1 cellular context compared by ENCODE assay signal in genomic region chr15:75639709-75640482, GRCh38.
TF ChIP-seq lines count a peak whose summit lies in the region.

IMP3 (minus strand) TSS chr15:75640224; CDS start chr15:75640168, 56 bp downstream.

TF ChIP-seq in K562, 482 proteins besides CTCF, POLR2A, EP300 and RAD21 (continued from another document and continues in another):
- TF ChIP-seq, protein P1, sequence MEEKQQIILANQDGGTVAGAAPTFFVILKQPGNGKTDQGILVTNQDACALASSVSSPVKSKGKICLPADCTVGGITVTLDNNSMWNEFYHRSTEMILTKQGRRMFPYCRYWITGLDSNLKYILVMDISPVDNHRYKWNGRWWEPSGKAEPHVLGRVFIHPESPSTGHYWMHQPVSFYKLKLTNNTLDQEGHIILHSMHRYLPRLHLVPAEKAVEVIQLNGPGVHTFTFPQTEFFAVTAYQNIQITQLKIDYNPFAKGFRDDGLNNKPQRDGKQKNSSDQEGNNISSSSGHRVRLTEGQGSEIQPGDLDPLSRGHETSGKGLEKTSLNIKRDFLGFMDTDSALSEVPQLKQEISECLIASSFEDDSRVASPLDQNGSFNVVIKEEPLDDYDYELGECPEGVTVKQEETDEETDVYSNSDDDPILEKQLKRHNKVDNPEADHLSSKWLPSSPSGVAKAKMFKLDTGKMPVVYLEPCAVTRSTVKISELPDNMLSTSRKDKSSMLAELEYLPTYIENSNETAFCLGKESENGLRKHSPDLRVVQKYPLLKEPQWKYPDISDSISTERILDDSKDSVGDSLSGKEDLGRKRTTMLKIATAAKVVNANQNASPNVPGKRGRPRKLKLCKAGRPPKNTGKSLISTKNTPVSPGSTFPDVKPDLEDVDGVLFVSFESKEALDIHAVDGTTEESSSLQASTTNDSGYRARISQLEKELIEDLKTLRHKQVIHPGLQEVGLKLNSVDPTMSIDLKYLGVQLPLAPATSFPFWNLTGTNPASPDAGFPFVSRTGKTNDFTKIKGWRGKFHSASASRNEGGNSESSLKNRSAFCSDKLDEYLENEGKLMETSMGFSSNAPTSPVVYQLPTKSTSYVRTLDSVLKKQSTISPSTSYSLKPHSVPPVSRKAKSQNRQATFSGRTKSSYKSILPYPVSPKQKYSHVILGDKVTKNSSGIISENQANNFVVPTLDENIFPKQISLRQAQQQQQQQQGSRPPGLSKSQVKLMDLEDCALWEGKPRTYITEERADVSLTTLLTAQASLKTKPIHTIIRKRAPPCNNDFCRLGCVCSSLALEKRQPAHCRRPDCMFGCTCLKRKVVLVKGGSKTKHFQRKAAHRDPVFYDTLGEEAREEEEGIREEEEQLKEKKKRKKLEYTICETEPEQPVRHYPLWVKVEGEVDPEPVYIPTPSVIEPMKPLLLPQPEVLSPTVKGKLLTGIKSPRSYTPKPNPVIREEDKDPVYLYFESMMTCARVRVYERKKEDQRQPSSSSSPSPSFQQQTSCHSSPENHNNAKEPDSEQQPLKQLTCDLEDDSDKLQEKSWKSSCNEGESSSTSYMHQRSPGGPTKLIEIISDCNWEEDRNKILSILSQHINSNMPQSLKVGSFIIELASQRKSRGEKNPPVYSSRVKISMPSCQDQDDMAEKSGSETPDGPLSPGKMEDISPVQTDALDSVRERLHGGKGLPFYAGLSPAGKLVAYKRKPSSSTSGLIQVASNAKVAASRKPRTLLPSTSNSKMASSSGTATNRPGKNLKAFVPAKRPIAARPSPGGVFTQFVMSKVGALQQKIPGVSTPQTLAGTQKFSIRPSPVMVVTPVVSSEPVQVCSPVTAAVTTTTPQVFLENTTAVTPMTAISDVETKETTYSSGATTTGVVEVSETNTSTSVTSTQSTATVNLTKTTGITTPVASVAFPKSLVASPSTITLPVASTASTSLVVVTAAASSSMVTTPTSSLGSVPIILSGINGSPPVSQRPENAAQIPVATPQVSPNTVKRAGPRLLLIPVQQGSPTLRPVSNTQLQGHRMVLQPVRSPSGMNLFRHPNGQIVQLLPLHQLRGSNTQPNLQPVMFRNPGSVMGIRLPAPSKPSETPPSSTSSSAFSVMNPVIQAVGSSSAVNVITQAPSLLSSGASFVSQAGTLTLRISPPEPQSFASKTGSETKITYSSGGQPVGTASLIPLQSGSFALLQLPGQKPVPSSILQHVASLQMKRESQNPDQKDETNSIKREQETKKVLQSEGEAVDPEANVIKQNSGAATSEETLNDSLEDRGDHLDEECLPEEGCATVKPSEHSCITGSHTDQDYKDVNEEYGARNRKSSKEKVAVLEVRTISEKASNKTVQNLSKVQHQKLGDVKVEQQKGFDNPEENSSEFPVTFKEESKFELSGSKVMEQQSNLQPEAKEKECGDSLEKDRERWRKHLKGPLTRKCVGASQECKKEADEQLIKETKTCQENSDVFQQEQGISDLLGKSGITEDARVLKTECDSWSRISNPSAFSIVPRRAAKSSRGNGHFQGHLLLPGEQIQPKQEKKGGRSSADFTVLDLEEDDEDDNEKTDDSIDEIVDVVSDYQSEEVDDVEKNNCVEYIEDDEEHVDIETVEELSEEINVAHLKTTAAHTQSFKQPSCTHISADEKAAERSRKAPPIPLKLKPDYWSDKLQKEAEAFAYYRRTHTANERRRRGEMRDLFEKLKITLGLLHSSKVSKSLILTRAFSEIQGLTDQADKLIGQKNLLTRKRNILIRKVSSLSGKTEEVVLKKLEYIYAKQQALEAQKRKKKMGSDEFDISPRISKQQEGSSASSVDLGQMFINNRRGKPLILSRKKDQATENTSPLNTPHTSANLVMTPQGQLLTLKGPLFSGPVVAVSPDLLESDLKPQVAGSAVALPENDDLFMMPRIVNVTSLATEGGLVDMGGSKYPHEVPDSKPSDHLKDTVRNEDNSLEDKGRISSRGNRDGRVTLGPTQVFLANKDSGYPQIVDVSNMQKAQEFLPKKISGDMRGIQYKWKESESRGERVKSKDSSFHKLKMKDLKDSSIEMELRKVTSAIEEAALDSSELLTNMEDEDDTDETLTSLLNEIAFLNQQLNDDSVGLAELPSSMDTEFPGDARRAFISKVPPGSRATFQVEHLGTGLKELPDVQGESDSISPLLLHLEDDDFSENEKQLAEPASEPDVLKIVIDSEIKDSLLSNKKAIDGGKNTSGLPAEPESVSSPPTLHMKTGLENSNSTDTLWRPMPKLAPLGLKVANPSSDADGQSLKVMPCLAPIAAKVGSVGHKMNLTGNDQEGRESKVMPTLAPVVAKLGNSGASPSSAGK (IDR thresholded peaks at IDR 0.05): peak; percentile 83; the same call in 1 of the 2 replicates
- TF ChIP-seq PCBP2 (IDR thresholded peaks at IDR 0.05; ENCODE audit: low read depth, low read length, poor library complexity, severe bottlenecking) (no peak), CBX5 (IDR thresholded peaks at IDR 0.05; ENCODE audit: borderline replicate concordance, low read depth) (no peak), ZBED1 (IDR thresholded peaks at IDR 0.05) (peak; percentile 76; the same call in 1 of the 2 replicates), GATAD2B (IDR thresholded peaks at IDR 0.05; ENCODE audit: borderline replicate concordance) (no peak), POLR2G (IDR thresholded peaks at IDR 0.05; ENCODE audit: low read depth, low read length) (peak; percentile 100), NFIX (CRISPR knock-in tag; IDR thresholded peaks at IDR 0.05; ENCODE audit: low read depth) (no peak), ZKSCAN1 (IDR thresholded peaks at IDR 0.05; ENCODE audit: low read depth, low read length) (no peak), ZNF57 (CRISPR knock-in tag; IDR thresholded peaks at IDR 0.05) (no peak), MAFF (IDR thresholded peaks at IDR 0.05; ENCODE audit: low read length) (no peak; the same call in 1 of the 2 replicates), ZNF184 (CRISPR knock-in tag; IDR thresholded peaks at IDR 0.05) (no peak), PHF20 (IDR thresholded peaks at IDR 0.05; ENCODE audit: partially characterized antibody) (peak; percentile 64), TCFL5 (CRISPR knock-in tag; conservative IDR thresholded peaks at IDR 0.05) (no peak), EP400 (IDR thresholded peaks at IDR 0.05) (peak; percentile 95; the same call in 1 of the 2 replicates), SMC3 (conservative IDR thresholded peaks at IDR 0.05; ENCODE audit: insufficient read depth, low read depth, low read length) (no peak), CUX1 (CRISPR knock-in tag; IDR thresholded peaks at IDR 0.05) (no peak), ETV5 (CRISPR knock-in tag; IDR thresholded peaks at IDR 0.05; ENCODE audit: low read depth) (peak; percentile 80; the same call in 1 of the 2 replicates)
- TF ChIP-seq, protein P2, sequence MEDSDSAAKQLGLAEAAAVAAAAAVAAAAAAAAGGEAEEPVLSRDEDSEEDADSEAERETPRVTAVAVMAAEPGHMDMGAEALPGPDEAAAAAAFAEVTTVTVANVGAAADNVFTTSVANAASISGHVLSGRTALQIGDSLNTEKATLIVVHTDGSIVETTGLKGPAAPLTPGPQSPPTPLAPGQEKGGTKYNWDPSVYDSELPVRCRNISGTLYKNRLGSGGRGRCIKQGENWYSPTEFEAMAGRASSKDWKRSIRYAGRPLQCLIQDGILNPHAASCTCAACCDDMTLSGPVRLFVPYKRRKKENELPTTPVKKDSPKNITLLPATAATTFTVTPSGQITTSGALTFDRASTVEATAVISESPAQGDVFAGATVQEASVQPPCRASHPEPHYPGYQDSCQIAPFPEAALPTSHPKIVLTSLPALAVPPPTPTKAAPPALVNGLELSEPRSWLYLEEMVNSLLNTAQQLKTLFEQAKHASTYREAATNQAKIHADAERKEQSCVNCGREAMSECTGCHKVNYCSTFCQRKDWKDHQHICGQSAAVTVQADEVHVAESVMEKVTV (CRISPR knock-in tag; IDR thresholded peaks at IDR 0.05): no peak
- TF ChIP-seq, protein P3, sequence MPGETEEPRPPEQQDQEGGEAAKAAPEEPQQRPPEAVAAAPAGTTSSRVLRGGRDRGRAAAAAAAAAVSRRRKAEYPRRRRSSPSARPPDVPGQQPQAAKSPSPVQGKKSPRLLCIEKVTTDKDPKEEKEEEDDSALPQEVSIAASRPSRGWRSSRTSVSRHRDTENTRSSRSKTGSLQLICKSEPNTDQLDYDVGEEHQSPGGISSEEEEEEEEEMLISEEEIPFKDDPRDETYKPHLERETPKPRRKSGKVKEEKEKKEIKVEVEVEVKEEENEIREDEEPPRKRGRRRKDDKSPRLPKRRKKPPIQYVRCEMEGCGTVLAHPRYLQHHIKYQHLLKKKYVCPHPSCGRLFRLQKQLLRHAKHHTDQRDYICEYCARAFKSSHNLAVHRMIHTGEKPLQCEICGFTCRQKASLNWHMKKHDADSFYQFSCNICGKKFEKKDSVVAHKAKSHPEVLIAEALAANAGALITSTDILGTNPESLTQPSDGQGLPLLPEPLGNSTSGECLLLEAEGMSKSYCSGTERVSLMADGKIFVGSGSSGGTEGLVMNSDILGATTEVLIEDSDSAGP (CRISPR knock-in tag; IDR thresholded peaks at IDR 0.05): peak; percentile 55; the same call in 1 of the 2 replicates
- TF ChIP-seq, protein P4, sequence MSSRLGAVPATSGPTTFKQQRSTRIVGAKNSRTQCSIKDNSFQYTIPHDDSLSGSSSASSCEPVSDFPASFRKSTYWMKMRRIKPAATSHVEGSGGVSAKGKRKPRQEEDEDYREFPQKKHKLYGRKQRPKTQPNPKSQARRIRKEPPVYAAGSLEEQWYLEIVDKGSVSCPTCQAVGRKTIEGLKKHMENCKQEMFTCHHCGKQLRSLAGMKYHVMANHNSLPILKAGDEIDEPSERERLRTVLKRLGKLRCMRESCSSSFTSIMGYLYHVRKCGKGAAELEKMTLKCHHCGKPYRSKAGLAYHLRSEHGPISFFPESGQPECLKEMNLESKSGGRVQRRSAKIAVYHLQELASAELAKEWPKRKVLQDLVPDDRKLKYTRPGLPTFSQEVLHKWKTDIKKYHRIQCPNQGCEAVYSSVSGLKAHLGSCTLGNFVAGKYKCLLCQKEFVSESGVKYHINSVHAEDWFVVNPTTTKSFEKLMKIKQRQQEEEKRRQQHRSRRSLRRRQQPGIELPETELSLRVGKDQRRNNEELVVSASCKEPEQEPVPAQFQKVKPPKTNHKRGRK (tag; IDR thresholded peaks at IDR 0.05): no peak
- TF ChIP-seq, protein P5, sequence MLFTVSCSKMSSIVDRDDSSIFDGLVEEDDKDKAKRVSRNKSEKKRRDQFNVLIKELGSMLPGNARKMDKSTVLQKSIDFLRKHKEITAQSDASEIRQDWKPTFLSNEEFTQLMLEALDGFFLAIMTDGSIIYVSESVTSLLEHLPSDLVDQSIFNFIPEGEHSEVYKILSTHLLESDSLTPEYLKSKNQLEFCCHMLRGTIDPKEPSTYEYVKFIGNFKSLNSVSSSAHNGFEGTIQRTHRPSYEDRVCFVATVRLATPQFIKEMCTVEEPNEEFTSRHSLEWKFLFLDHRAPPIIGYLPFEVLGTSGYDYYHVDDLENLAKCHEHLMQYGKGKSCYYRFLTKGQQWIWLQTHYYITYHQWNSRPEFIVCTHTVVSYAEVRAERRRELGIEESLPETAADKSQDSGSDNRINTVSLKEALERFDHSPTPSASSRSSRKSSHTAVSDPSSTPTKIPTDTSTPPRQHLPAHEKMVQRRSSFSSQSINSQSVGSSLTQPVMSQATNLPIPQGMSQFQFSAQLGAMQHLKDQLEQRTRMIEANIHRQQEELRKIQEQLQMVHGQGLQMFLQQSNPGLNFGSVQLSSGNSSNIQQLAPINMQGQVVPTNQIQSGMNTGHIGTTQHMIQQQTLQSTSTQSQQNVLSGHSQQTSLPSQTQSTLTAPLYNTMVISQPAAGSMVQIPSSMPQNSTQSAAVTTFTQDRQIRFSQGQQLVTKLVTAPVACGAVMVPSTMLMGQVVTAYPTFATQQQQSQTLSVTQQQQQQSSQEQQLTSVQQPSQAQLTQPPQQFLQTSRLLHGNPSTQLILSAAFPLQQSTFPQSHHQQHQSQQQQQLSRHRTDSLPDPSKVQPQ (CRISPR knock-in tag; IDR thresholded peaks at IDR 0.05; ENCODE audit: borderline replicate concordance): no peak
- TF ChIP-seq, protein P6, sequence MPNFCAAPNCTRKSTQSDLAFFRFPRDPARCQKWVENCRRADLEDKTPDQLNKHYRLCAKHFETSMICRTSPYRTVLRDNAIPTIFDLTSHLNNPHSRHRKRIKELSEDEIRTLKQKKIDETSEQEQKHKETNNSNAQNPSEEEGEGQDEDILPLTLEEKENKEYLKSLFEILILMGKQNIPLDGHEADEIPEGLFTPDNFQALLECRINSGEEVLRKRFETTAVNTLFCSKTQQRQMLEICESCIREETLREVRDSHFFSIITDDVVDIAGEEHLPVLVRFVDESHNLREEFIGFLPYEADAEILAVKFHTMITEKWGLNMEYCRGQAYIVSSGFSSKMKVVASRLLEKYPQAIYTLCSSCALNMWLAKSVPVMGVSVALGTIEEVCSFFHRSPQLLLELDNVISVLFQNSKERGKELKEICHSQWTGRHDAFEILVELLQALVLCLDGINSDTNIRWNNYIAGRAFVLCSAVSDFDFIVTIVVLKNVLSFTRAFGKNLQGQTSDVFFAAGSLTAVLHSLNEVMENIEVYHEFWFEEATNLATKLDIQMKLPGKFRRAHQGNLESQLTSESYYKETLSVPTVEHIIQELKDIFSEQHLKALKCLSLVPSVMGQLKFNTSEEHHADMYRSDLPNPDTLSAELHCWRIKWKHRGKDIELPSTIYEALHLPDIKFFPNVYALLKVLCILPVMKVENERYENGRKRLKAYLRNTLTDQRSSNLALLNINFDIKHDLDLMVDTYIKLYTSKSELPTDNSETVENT (CRISPR knock-in tag; IDR thresholded peaks at IDR 0.05): 0 out of 2 replicates have a peak, but pooled peaks have one; percentile 56
